14 cellular contexts compared by ENCODE assay signal in the genomic region with DNA sequence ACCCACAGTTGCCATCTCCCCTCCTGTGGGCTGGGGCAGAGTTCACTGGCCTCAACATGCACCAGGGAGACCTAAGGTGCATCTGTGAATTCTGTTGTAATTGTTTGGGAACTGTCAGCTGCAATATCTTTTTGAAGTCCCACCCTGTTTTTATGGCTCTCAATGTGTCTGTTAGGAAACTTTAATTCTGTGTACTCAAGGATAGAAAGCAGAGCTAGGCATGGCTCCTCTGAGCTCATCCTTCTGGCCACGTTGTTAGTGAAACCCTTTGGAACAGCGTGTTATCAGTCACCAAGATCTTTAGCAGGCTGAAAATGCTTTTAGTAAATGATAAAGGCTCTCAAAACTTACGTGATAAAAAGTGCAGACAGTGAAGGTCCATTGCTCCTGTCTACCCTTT. TPM values are rescaled to one million over a fixed set of nuclear protein-coding genes. Genes with fewer than 3 reads are reported as not detected.
DNase-seq lines count a peak whose midpoint lies in the region; ATAC-seq and TF ChIP-seq lines count a peak whose summit lies in the region.
"Had no signal": no experiment of that assay in that cellular context is flagged by ENCODE, and none has a peak within 500 bp of the region (broad histone marks: within the 10 kb centered on the region; RNA-seq: fewer than 3 reads in every experiment).

No MANE protein-coding gene starts in this region.

- TF ChIP-seq CTCF in cardiac fibroblast (IDR thresholded peaks at IDR 0.05; ENCODE audit: low read depth, low read length) (no peak), lower leg skin (IDR thresholded peaks at IDR 0.05) (no peak)

- no peaks in the 10 kb centered on the region for H3K27me3 ChIP-seq in HUES48 (ENCODE audit: control insufficient read depth, insufficient read depth, low read length)

- no peak for TF ChIP-seq POLR2A in lower leg skin (IDR thresholded peaks at IDR 0.05)

- 41 to 46% methylated on average over 3 of the region's 3 CpGs for WGBS in lower leg skin, 2 donors

- H3K9me3 ChIP-seq in HUES48 (ENCODE audit: control insufficient read depth, insufficient read depth, low read length): no peaks in the 10 kb centered on the region

- no peak overlapping the region for H3K4me3 ChIP-seq in HUES48 (ENCODE audit: low read depth, low read length)
- no peak overlapping the region for H3K4me3 ChIP-seq in cardiac fibroblast (replicated peaks in 1 of 2; ENCODE audit: low read depth in 2 of 2, low read length in 2 of 2)
- H3K4me3 ChIP-seq in lower leg skin (ENCODE audit: low read depth, poor library complexity, severe bottlenecking): no peak overlapping the region
- H3K4me3 ChIP-seq: lung had no signal

- 0 out of 2 replicates have a peak overlapping the region, but pooled peaks have one; percentile 18 for H3K9ac ChIP-seq in HUES48 (ENCODE audit: low read depth, low read length)

- intact Hi-C loops in left colon (cut with DNase I, micrococcal nuclease) (no loop called here), lower leg skin (cut with DNase I; ENCODE audit: low total_unique reads) (no loop called here)

- H3K4me1 ChIP-seq in HUES48 (ENCODE audit: control insufficient read depth, insufficient read depth, low read length): peaks cover 18% of the 10 kb centered on the region

- peak; percentile 91 for ATAC-seq in left colon
- ATAC-seq: Right ventricle myocardium inferior had no signal

- no peaks in the 10 kb centered on the region for H3K36me3 ChIP-seq in HUES48 (ENCODE audit: control insufficient read depth, insufficient read depth, low read length)

- DNase-seq in A172 (ENCODE audit: low spot score): peak; percentile 35
- peak; percentile 14 to 31 for DNase-seq in cardiac fibroblast (ENCODE audit: low read depth in 2 of 2)
- no peak for DNase-seq in left colon
- DNase-seq in AG08395 (ENCODE audit: low spot score): no peak
- DNase-seq in T1000 (lab: John Stamatoyannopoulos, UW): no peak
- DNase-seq in RPMI8226: no peak
- DNase-seq in lower leg skin (ENCODE audit: low spot score in 2 of 2): no peak
- DNase-seq: activated CD8-positive, alpha-beta memory T cell treated with anti-CD3 and anti-CD28 coated beads for 24 hours; activated gamma-delta T cell; nucleus accumbens; substantia nigra had no signal

- peak overlapping the region; percentile 52 for H3K27ac ChIP-seq in HUES48 (ENCODE audit: low read depth, low read length)

RNA-seq across cellular contexts. Expression of a gene that starts 33.6 kb away (rescaled TPM):
- total RNA-seq in A172 (2014; rRNA removed; shearing (Covaris generic)): 14.4 and 20.9 TPM in 2 replicates
- total RNA-seq in left colon (10 to 100 TPM; 16.1 to 32.1 TPM), lower leg skin (10 to 100 TPM; 22.5 to 34.7 (median 31.2) TPM)

Comparison
In these comparisons a context has a peak if more than half of its experiments do, and no peak if none do; other contexts are left out.
1. DNase-seq: peak in A172 (single experiment) and cardiac fibroblast (2 of 2); none in left colon (0 of 2), AG08395 (single experiment), T1000 (single experiment), RPMI8226 (single experiment) and lower leg skin (0 of 2).